In genomic region chr4:78057135-78057599, GRCh38 we compare ENCODE assay signal across 8 cellular contexts. TPM values are rescaled to one million over a fixed set of nuclear protein-coding genes. Genes with fewer than 3 reads are reported as not detected.
DNase-seq lines count a peak whose midpoint lies in the region; ATAC-seq and TF ChIP-seq lines count a peak whose summit lies in the region.

Gene FRAS1, plus strand, starts transcription at chr4:78057323. Its CDS starts 687 bp downstream, at chr4:78058010.

- H3K9me3 ChIP-seq in SJCRH30 (replicated peaks) (no peaks in the 10 kb centered on the region), right lobe of liver (no peaks in the 10 kb centered on the region), stomach smooth muscle (ENCODE audit: control insufficient read depth in 2 of 2, low read length in 2 of 2) (no peaks in the 10 kb centered on the region)

- H3K9ac ChIP-seq in stomach smooth muscle (ENCODE audit: low read length in 2 of 2) = peak within 1 kb of the TSS; percentile 60 to 73

- H3K27me3 ChIP-seq in ACC112 (ENCODE audit: insufficient read depth, low read length) (peaks cover 16% of the 10 kb centered on the region), SJCRH30 (no peaks in the 10 kb centered on the region), right lobe of liver (peaks cover 0 to 8% of the 10 kb centered on the region in 2 donors), stomach smooth muscle (ENCODE audit: control insufficient read depth in 1 of 2, insufficient read depth in 2 of 2, low read length in 2 of 2) (no peaks in the 10 kb centered on the region)

- intact Hi-C loops in right lobe of liver (cut with DNase I) = no loop called here

- peak; percentile 16 for ATAC-seq in HG03521 (IDR thresholded peaks at IDR 0.05; ENCODE audit: unreplicated experiment)
- ATAC-seq in right lobe of liver = peak; percentile 25 to 50 (median 38)

- peak within 1 kb of the TSS; percentile 87 for H2AFZ ChIP-seq in ACC112 (ENCODE audit: low read length, unreplicated experiment)

- H3K4me3 ChIP-seq in ACC112 (ENCODE audit: low read depth, low read length) (peak within 1 kb of the TSS; percentile 82), GM12875 (ENCODE audit: low read depth, low read length) (peak within 1 kb of the TSS; percentile 48), SJCRH30 (peak within 1 kb of the TSS; percentile 68), right lobe of liver (peak within 1 kb of the TSS; percentile 37 to 48 (median 39)), stomach smooth muscle (ENCODE audit: low read length in 2 of 2) (peak within 1 kb of the TSS; percentile 83 to 90)

- WGBS in right lobe of liver (ENCODE audit: insufficient coverage, low coverage, low lambda C conversion rate, missing lambda C conversion rate) = 1% methylated on average over 12 of the region's 39 CpGs

- TF ChIP-seq CTCF in GM12875 (IDR thresholded peaks at IDR 0.05; ENCODE audit: borderline replicate concordance, insufficient read depth, low read depth, low read length) = no peak
- no peak for TF ChIP-seq CTCF in right lobe of liver (IDR thresholded peaks at IDR 0.05)

- H3K4me1 ChIP-seq in ACC112 (ENCODE audit: control insufficient read depth, insufficient read depth, low read length, unreplicated experiment) = no peaks in the 10 kb centered on the region
- peaks cover 2% of the 10 kb centered on the region; the same call in 1 of the 2 replicates for H3K4me1 ChIP-seq in SJCRH30
- peaks cover 0 to 22% (median 6%) of the 10 kb centered on the region in 4 donors for H3K4me1 ChIP-seq in right lobe of liver
- H3K4me1 ChIP-seq in stomach smooth muscle (ENCODE audit: control insufficient read depth, insufficient read depth, low read length) = peaks cover 22% of the 10 kb centered on the region

- TF ChIP-seq POLR2A in right lobe of liver (IDR thresholded peaks at IDR 0.05) = no peak

- DNase-seq in SJCRH30 (peak; percentile 81 to 84), cortex of kidney (lab: John Stamatoyannopoulos, UW) (peak; percentile 55), right lobe of liver (peak in 2 of 3 donors; percentile 24 to 57), AML-193 (lab: John Stamatoyannopoulos, UW) (no peak)

- no peak within 1 kb of the TSS for H3K27ac ChIP-seq in ACC112 (ENCODE audit: low read depth, low read length)
- peak within 1 kb of the TSS; percentile 84 for H3K27ac ChIP-seq in SJCRH30
- H3K27ac ChIP-seq in right lobe of liver = peak within 1 kb of the TSS in 2 of 3 donors; percentile 8 to 13
- H3K27ac ChIP-seq in stomach smooth muscle (ENCODE audit: low read length) = no peak within 1 kb of the TSS

- H3K36me3 ChIP-seq in ACC112 (ENCODE audit: insufficient read depth, low read length) = no peaks in the 10 kb centered on the region
- no peaks in the 10 kb centered on the region for H3K36me3 ChIP-seq in SJCRH30
- H3K36me3 ChIP-seq in right lobe of liver = no peaks in the 10 kb centered on the region
- H3K36me3 ChIP-seq in stomach smooth muscle (ENCODE audit: control insufficient read depth in 2 of 2, insufficient read depth in 2 of 2, low read length in 2 of 2) = no peaks in the 10 kb centered on the region

- no peaks in the 10 kb centered on the region for H3K79me2 ChIP-seq in ACC112 (ENCODE audit: control insufficient read depth, insufficient read depth, low read length, unreplicated experiment)

RNA-seq across cellular contexts. Expression of gene FRAS1, which starts in this region (rescaled TPM):
- 32.8 and 33.2 TPM in 2 replicates for total RNA-seq in SJCRH30 (2014; rRNA removed; shearing (Covaris generic))
- total RNA-seq in right lobe of liver = 1 to 10 TPM in 1 of 6 experiments, under 1 TPM in 5; 0.12 to 1.5 (median 0.45) TPM

Comparison
In these comparisons a context has a peak if more than half of its experiments do, and no peak if none do; other contexts are left out.
1. RNA of gene FRAS1 (total RNA-seq): 32.8 to 33.2 TPM in SJCRH30; 0.12 to 1.5 TPM in right lobe of liver; every median in the first group is over 10 times any median in the second.
2. H3K27ac ChIP-seq: peak in SJCRH30 (single experiment) and right lobe of liver (2 of 3); none in ACC112 (single experiment) and stomach smooth muscle (single experiment).
3. DNase-seq: peak in SJCRH30 (2 of 2), cortex of kidney (single experiment) and right lobe of liver (2 of 3); none in AML-193 (0 of 2).
4. Peak in every context shown above with its lines, with median percentiles within 50 percentile points of each other: H3K4me3 ChIP-seq.